ENCODE assay signal across 10 cellular contexts in the genomic region with DNA sequence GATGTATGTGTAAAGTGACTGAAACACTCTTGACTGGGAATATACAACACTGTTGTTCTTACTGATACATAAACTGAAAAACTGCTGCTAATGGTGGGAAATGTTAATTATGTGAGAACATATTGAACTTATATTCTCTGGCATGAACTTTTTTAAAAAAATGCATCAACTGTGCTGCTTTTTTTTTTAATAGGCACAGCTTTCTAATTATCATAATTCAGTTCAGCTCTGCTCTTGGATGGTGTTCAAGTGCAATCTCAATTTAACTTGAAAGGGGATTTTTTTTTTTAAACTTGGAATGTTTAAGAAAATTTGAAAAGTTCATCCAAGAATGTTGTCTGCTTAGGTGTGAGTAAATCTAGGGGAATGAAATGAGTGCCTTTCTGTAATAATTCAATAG. TPM values are rescaled to one million over a fixed set of nuclear protein-coding genes. Genes with fewer than 3 reads are reported as not detected.
DNase-seq lines count a peak whose midpoint lies in the region; TF ChIP-seq lines count a peak whose summit lies in the region.
"Had no signal": no experiment of that assay in that cellular context is flagged by ENCODE, and none has a peak within 500 bp of the region (broad histone marks: within the 10 kb centered on the region; RNA-seq: fewer than 3 reads in every experiment).

No MANE protein-coding gene starts in this region.

- H2BK5ac ChIP-seq in mesendoderm (ENCODE audit: low read length), result peak overlapping the region; percentile 8

- H2BK15ac ChIP-seq in mesendoderm (replicated peaks; ENCODE audit: low read depth), result no peak overlapping the region

- no peak overlapping the region for H2AK5ac ChIP-seq in mesendoderm (ENCODE audit: low read length)

- peaks cover 9% of the 10 kb centered on the region for H3K36me3 ChIP-seq in brain microvascular endothelial cell (replicated peaks)
- no peaks in the 10 kb centered on the region for H3K36me3 ChIP-seq in mesendoderm (ENCODE audit: control insufficient read depth, insufficient read depth, low read length)

- H3K27ac ChIP-seq in brain microvascular endothelial cell (peak overlapping the region; percentile 66), mesendoderm (ENCODE audit: low read depth, low read length) (no peak overlapping the region)

- H3K27me3 ChIP-seq in brain microvascular endothelial cell (replicated peaks) (no peaks in the 10 kb centered on the region), mesendoderm (ENCODE audit: insufficient read depth, low read length, poor library complexity) (no peaks in the 10 kb centered on the region)

- H2BK120ac ChIP-seq in mesendoderm (ENCODE audit: low read depth, low read length), result no peak overlapping the region

- no peak overlapping the region for H3K4ac ChIP-seq in mesendoderm (ENCODE audit: low read depth, low read length)

- H3K9ac ChIP-seq in mesendoderm (ENCODE audit: low read length), result peak overlapping the region; percentile 58

- H3K4me3 ChIP-seq in brain microvascular endothelial cell (ENCODE audit: low read depth, low read length) (no peak overlapping the region), mesendoderm (ENCODE audit: low read length) (no peak overlapping the region)

- H4K5ac ChIP-seq in mesendoderm (ENCODE audit: low read length), result no peak overlapping the region

- H3K4me1 ChIP-seq in mesendoderm (ENCODE audit: control insufficient read depth, low read depth, low read length), result peaks cover 27% of the 10 kb centered on the region

- H3K56ac ChIP-seq in mesendoderm (ENCODE audit: low read length), result peak overlapping the region; percentile 69

- peaks cover 3% of the 10 kb centered on the region for H3K79me1 ChIP-seq in mesendoderm (ENCODE audit: low read length)

- DNase-seq in DMS 273 (lab: John Stamatoyannopoulos, UW; ENCODE audit: unreplicated experiment) (peak; percentile 27), DMS 273 treated with DMSO at 0.1 percent for 48 hours (lab: John Stamatoyannopoulos, UW) (no peak), brain microvascular endothelial cell (no peak), mesendoderm (no peak), superior temporal gyrus (ENCODE audit: extremely low spot score) (peak; percentile 55), D341Med (ENCODE audit: low spot score) (no peak), 8988T (no peak), AG20443 (ENCODE audit: low spot score) (no peak)
- DNase-seq: activated naive CD4-positive, alpha-beta T cell; occipital lobe had no signal

- peak overlapping the region; percentile 7 for H3K4me2 ChIP-seq in mesendoderm (ENCODE audit: low read length)

- in situ Hi-C loops in brain microvascular endothelial cell (cut with HindIII; ENCODE audit: low pct_ligation_motif_present, low sequenced_read_pairs), result no loop called here

- TF ChIP-seq CTCF in brain microvascular endothelial cell (IDR thresholded peaks at IDR 0.05; ENCODE audit: low read depth, low read length, missing control alignments), result no peak

- no peak overlapping the region for H4K8ac ChIP-seq in mesendoderm (ENCODE audit: low read depth, low read length)

- H3K79me2 ChIP-seq in mesendoderm (ENCODE audit: control insufficient read depth, insufficient read depth, low read length), result peaks cover 65% of the 10 kb centered on the region

- no peak overlapping the region for H3K18ac ChIP-seq in mesendoderm (ENCODE audit: low read length)

- no peak overlapping the region for H3K23ac ChIP-seq in mesendoderm (ENCODE audit: low read length)

RNA-seq across cellular contexts. Expression of a gene that starts 5.2 kb away (rescaled TPM):
- polyA plus RNA-seq in mesendoderm (2013, experiment 1 of 2), result 57.5 TPM
- polyA plus RNA-seq in mesendoderm (2013, experiment 2 of 2), result 58.2 TPM

Comparison
In these comparisons a context has a peak if more than half of its experiments do, and no peak if none do; other contexts are left out.
1. DNase-seq: peak in DMS 273 (single experiment) and superior temporal gyrus (single experiment); none in DMS 273 treated with DMSO at 0.1 percent for 48 hours (single experiment), brain microvascular endothelial cell (single experiment), mesendoderm (single experiment), D341Med (single experiment), 8988T (single experiment) and AG20443 (single experiment).